ENCODE assay signal across 20 cellular contexts in the genomic region with DNA sequence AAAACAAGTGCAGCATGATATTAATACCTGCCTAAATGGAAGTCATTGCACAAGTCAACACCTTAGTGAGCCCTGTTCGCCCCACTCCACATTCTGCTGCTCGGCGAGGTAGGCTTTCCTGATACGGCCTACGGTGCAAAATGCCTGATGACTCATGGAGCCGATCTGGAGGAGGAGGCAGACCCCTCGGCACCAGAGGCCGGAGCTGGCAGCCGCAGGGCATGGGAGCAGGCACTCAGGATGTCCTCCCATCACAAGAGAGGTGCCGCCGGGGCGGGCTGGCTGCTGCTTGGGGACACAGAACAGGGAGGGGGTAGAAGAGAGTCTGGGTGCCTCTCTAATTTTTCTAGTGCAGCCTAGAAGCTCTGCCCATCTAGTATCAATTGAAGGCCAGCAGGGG.
A peak's percentile ranks its signal among the peaks of the same experiment; 100 is the strongest.
DNase-seq lines count a peak whose midpoint lies in the region; ATAC-seq and TF ChIP-seq lines count a peak whose summit lies in the region.
"Had no signal": no experiment of that assay in that cellular context is flagged by ENCODE, and none has a peak within 500 bp of the region (broad histone marks: within the 10 kb centered on the region; RNA-seq: fewer than 3 reads in every experiment).

No MANE protein-coding gene starts in this region.

- no peak overlapping the region for H3K4me3 Mint-ChIP-seq in CD4-positive, CD25-positive, alpha-beta regulatory T cell
- H3K4me3 Mint-ChIP-seq in endodermal cell = no peak overlapping the region
- H3K4me3 Mint-ChIP-seq: B cell, H9 had no signal

- no peaks in the 10 kb centered on the region for H3K27me3 ChIP-seq in CD4-positive, CD25-positive, alpha-beta regulatory T cell (ENCODE audit: control insufficient read depth, insufficient read depth, low read length)
- H3K27me3 ChIP-seq in endodermal cell (ENCODE audit: control insufficient read depth, insufficient read depth, low read length, poor library complexity, severe bottlenecking) = no peaks in the 10 kb centered on the region

- no peak for ATAC-seq in CD4-positive, CD25-positive, alpha-beta regulatory T cell (ENCODE audit: low read depth in 2 of 2)
- no peak for ATAC-seq in GM21825 (IDR thresholded peaks at IDR 0.05; ENCODE audit: unreplicated experiment)
- ATAC-seq: Right ventricle myocardium inferior had no signal

- peaks cover 0 to 3% (median 0%) of the 10 kb centered on the region in 7 donors for H3K9me3 Mint-ChIP-seq in CD4-positive, CD25-positive, alpha-beta regulatory T cell
- H3K9me3 Mint-ChIP-seq in endodermal cell = no peaks in the 10 kb centered on the region
- H3K9me3 Mint-ChIP-seq: H9 had no signal

- H3K4me1 ChIP-seq in CD4-positive, CD25-positive, alpha-beta regulatory T cell (ENCODE audit: control insufficient read depth, insufficient read depth, low read length, poor library complexity, severe bottlenecking) = no peaks in the 10 kb centered on the region
- no peaks in the 10 kb centered on the region for H3K4me1 ChIP-seq in HEK293 (ENCODE audit: control insufficient read depth, insufficient read depth, low read length)
- no peaks in the 10 kb centered on the region for H3K4me1 ChIP-seq in endodermal cell (ENCODE audit: control insufficient read depth, insufficient read depth, low read length)

- POLR2A ChIA-PET in HEK293 (lab: Yijun Ruan, JAX) = no interaction called here

- H3K9ac ChIP-seq in endodermal cell (ENCODE audit: extremely low read depth, low read length, poor library complexity, severe bottlenecking) = no peak overlapping the region

- no peaks in the 10 kb centered on the region for H3K36me3 ChIP-seq in CD4-positive, CD25-positive, alpha-beta regulatory T cell (ENCODE audit: control insufficient read depth, insufficient read depth, low read length)
- H3K36me3 ChIP-seq in HEK293 (ENCODE audit: control insufficient read depth in 2 of 2, insufficient read depth in 1 of 2, low read length in 2 of 2) (no peaks in the 10 kb centered on the region), endodermal cell (ENCODE audit: control insufficient read depth, insufficient read depth, low read length) (no peaks in the 10 kb centered on the region)

- peaks cover 2% of the 10 kb centered on the region for H3K36me3 Mint-ChIP-seq in CD4-positive, CD25-positive, alpha-beta regulatory T cell
- H3K36me3 Mint-ChIP-seq in endodermal cell (ENCODE audit: low read depth) = no peaks in the 10 kb centered on the region

- no peak overlapping the region for H3K4me3 ChIP-seq in CD4-positive, CD25-positive, alpha-beta regulatory T cell (ENCODE audit: low read depth, low read length)
- H3K4me3 ChIP-seq in HEK293 (ENCODE audit: low read depth, low read length) = no peak overlapping the region
- no peak overlapping the region for H3K4me3 ChIP-seq in endodermal cell (ENCODE audit: low read length)

- H3K4me1 Mint-ChIP-seq in CD4-positive, CD25-positive, alpha-beta regulatory T cell = peaks cover 8 to 25% (median 11%) of the 10 kb centered on the region in 4 donors
- no peaks in the 10 kb centered on the region for H3K4me1 Mint-ChIP-seq in endodermal cell
- H3K4me1 Mint-ChIP-seq: B cell, H9 had no signal

- H3K27ac Mint-ChIP-seq in CD4-positive, CD25-positive, alpha-beta regulatory T cell = peak overlapping the region in 2 of 3 donors; percentile 42 to 91
- no peak overlapping the region for H3K27ac Mint-ChIP-seq in endodermal cell
- H3K27ac Mint-ChIP-seq: B cell, H9 had no signal

- DNase-seq in CD4-positive, CD25-positive, alpha-beta regulatory T cell = no peak
- DNase-seq in endodermal cell (peak; percentile 66), kidney glomerular epithelial cell (lab: John Stamatoyannopoulos, UW) (peak; percentile 70), RPMI8226 (no peak), NCI-H524 treated with DMSO at 0.1 percent for 48 hours (lab: John Stamatoyannopoulos, UW) (no peak), NCI-H2196 (lab: John Stamatoyannopoulos, UW; ENCODE audit: unreplicated experiment) (no peak)
- DNase-seq: DND-41, H9, KG1, MV-4-11, NCI-H1105 treated with DMSO at 0.1 percent for 48 hours, NCI-H1694, NCI-H2081, NCI-H2171, NCI-H526, OCI-M1 had no signal

- H3K27me3 Mint-ChIP-seq in CD4-positive, CD25-positive, alpha-beta regulatory T cell = peaks cover 11% of the 10 kb centered on the region
- H3K27me3 Mint-ChIP-seq in endodermal cell (ENCODE audit: insufficient read depth) = no peaks in the 10 kb centered on the region

- TF ChIP-seq CTCF in HEK293 (tag by site-specific recombination; IDR thresholded peaks at IDR 0.05) = no peak
- no peak for TF ChIP-seq CTCF in endodermal cell (conservative IDR thresholded peaks at IDR 0.05)

- no peak overlapping the region for H3K27ac ChIP-seq in CD4-positive, CD25-positive, alpha-beta regulatory T cell (ENCODE audit: insufficient read depth, low read length, poor library complexity, severe bottlenecking)
- H3K27ac ChIP-seq in HEK293 (ENCODE audit: extremely low read depth, low read depth, low read length) = no peak overlapping the region
- H3K27ac ChIP-seq in endodermal cell (ENCODE audit: low read depth, low read length) = no peak overlapping the region

- H3K9me3 ChIP-seq in CD4-positive, CD25-positive, alpha-beta regulatory T cell (ENCODE audit: control insufficient read depth in 2 of 2, low read length in 2 of 2) = no peaks in the 10 kb centered on the region
- H3K9me3 ChIP-seq in HEK293 (ENCODE audit: control insufficient read depth, insufficient read depth, low read depth, low read length) = no peaks in the 10 kb centered on the region
- no peaks in the 10 kb centered on the region for H3K9me3 ChIP-seq in endodermal cell (ENCODE audit: control insufficient read depth, low read length)

- CTCF ChIA-PET in HEK293 (lab: Yijun Ruan, JAX) = interaction anchor here (0.7 kb wide), 1 partner anchor 421 kb away, joined by 3 read pairs; no protein-coding TSS in a partner anchor

- WGBS in endodermal cell (ENCODE audit: insufficient coverage in 1 of 2, insufficient read length in 1 of 2), 2 experiments = 82 to 85% methylated on average over 7 to 12 of the region's 12 CpGs

TF ChIP-seq in HEK293, 187 proteins besides CTCF, POLR2A, EP300 and RAD21:
- no peak for TF ChIP-seq ZBTB1 (tag by site-specific recombination; IDR thresholded peaks at IDR 0.05)
- no peak for TF ChIP-seq HOXC10 (CRISPR knock-in tag; IDR thresholded peaks at IDR 0.05)
- TF ChIP-seq, protein P1, sequence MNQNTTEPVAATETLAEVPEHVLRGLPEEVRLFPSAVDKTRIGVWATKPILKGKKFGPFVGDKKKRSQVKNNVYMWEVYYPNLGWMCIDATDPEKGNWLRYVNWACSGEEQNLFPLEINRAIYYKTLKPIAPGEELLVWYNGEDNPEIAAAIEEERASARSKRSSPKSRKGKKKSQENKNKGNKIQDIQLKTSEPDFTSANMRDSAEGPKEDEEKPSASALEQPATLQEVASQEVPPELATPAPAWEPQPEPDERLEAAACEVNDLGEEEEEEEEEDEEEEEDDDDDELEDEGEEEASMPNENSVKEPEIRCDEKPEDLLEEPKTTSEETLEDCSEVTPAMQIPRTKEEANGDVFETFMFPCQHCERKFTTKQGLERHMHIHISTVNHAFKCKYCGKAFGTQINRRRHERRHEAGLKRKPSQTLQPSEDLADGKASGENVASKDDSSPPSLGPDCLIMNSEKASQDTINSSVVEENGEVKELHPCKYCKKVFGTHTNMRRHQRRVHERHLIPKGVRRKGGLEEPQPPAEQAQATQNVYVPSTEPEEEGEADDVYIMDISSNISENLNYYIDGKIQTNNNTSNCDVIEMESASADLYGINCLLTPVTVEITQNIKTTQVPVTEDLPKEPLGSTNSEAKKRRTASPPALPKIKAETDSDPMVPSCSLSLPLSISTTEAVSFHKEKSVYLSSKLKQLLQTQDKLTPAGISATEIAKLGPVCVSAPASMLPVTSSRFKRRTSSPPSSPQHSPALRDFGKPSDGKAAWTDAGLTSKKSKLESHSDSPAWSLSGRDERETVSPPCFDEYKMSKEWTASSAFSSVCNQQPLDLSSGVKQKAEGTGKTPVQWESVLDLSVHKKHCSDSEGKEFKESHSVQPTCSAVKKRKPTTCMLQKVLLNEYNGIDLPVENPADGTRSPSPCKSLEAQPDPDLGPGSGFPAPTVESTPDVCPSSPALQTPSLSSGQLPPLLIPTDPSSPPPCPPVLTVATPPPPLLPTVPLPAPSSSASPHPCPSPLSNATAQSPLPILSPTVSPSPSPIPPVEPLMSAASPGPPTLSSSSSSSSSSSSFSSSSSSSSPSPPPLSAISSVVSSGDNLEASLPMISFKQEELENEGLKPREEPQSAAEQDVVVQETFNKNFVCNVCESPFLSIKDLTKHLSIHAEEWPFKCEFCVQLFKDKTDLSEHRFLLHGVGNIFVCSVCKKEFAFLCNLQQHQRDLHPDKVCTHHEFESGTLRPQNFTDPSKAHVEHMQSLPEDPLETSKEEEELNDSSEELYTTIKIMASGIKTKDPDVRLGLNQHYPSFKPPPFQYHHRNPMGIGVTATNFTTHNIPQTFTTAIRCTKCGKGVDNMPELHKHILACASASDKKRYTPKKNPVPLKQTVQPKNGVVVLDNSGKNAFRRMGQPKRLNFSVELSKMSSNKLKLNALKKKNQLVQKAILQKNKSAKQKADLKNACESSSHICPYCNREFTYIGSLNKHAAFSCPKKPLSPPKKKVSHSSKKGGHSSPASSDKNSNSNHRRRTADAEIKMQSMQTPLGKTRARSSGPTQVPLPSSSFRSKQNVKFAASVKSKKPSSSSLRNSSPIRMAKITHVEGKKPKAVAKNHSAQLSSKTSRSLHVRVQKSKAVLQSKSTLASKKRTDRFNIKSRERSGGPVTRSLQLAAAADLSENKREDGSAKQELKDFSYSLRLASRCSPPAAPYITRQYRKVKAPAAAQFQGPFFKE (tag by site-specific recombination; IDR thresholded peaks at IDR 0.05; ENCODE audit: borderline replicate concordance) = no peak
- TF ChIP-seq, protein P2, sequence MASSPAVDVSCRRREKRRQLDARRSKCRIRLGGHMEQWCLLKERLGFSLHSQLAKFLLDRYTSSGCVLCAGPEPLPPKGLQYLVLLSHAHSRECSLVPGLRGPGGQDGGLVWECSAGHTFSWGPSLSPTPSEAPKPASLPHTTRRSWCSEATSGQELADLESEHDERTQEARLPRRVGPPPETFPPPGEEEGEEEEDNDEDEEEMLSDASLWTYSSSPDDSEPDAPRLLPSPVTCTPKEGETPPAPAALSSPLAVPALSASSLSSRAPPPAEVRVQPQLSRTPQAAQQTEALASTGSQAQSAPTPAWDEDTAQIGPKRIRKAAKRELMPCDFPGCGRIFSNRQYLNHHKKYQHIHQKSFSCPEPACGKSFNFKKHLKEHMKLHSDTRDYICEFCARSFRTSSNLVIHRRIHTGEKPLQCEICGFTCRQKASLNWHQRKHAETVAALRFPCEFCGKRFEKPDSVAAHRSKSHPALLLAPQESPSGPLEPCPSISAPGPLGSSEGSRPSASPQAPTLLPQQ (tag by site-specific recombination; IDR thresholded peaks at IDR 0.05) = no peak
- peak; percentile 57; the same call in 1 of the 2 replicates for TF ChIP-seq ZBTB17 (tag by site-specific recombination; IDR thresholded peaks at IDR 0.05)

Comparison
In these comparisons a context has a peak if more than half of its experiments do, and no peak if none do; other contexts are left out.
1. DNase-seq: peak in endodermal cell (single experiment) and kidney glomerular epithelial cell (single experiment); none in CD4-positive, CD25-positive, alpha-beta regulatory T cell (0 of 3), RPMI8226 (single experiment), NCI-H524 treated with DMSO at 0.1 percent for 48 hours (single experiment) and NCI-H2196 (single experiment).